1 cellular context compared by ENCODE assay signal in genomic region chr21:45256912-45257672, GRCh38.
TF ChIP-seq lines count a peak whose summit lies in the region.

No MANE protein-coding gene starts in this region.

TF ChIP-seq in GM23338, 12 proteins besides CTCF, POLR2A, EP300 and RAD21 (continued from another document):
- no peak for TF ChIP-seq ZNF462 (CRISPR knock-in tag; IDR thresholded peaks at IDR 0.05)
- no peak for TF ChIP-seq EZH2 (IDR thresholded peaks at IDR 0.05; ENCODE audit: low read depth, unreplicated experiment)
- no peak for TF ChIP-seq CREB1 (CRISPR knock-in tag; IDR thresholded peaks at IDR 0.05; ENCODE audit: low read depth)
- no peak for TF ChIP-seq POLR2AphosphoS5 (IDR thresholded peaks at IDR 0.05; ENCODE audit: low read depth)
- no peak for TF ChIP-seq JUNB (IDR thresholded peaks at IDR 0.05; ENCODE audit: unreplicated experiment)
- TF ChIP-seq ZNF331 (CRISPR knock-in tag; IDR thresholded peaks at IDR 0.05; ENCODE audit: low read depth) = no peak
- no peak for TF ChIP-seq NANOG (IDR thresholded peaks at IDR 0.05; ENCODE audit: borderline replicate concordance)
- TF ChIP-seq ETS1 (IDR thresholded peaks at IDR 0.05) = no peak
- TF ChIP-seq EZH2phosphoT487 (IDR thresholded peaks at IDR 0.05; ENCODE audit: unreplicated experiment) = no peak
- TF ChIP-seq ZNF114 (CRISPR knock-in tag; IDR thresholded peaks at IDR 0.05) = no peak
TF ChIP-seq in GM23338: peak in this region for 0.
